ENCODE assay signal across 16 cellular contexts in genomic region chr14:99257673-99258221, GRCh38. TPM values are rescaled to one million over a fixed set of nuclear protein-coding genes. Genes with fewer than 3 reads are reported as not detected.
DNase-seq lines count a peak whose midpoint lies in the region; ATAC-seq and TF ChIP-seq lines count a peak whose summit lies in the region.
"Had no signal": no experiment of that assay in that cellular context is flagged by ENCODE, and none has a peak within 500 bp of the region (broad histone marks: within the 10 kb centered on the region; RNA-seq: fewer than 3 reads in every experiment).

No MANE protein-coding gene starts in this region.

- peaks cover 94% of the 10 kb centered on the region for H3K4me1 ChIP-seq in CD8-positive, alpha-beta T cell (ENCODE audit: insufficient read depth, low read length)
- H3K4me1 ChIP-seq: pancreas had no signal

- no peaks in the 10 kb centered on the region for H3K27me3 ChIP-seq in CD8-positive, alpha-beta T cell (ENCODE audit: insufficient read depth, low read length)
- H3K27me3 ChIP-seq: pancreas had no signal

- peaks cover 98% of the 10 kb centered on the region for H3K4me1 Mint-ChIP-seq in CD8-positive, alpha-beta T cell (ENCODE audit: low read depth)
- H3K4me1 Mint-ChIP-seq in activated naive CD8-positive, alpha-beta T cell (ENCODE audit: low read depth), result peaks cover 98% of the 10 kb centered on the region
- peaks cover 43 to 97% (median 92%) of the 10 kb centered on the region in 4 donors for H3K4me1 Mint-ChIP-seq in naive thymus-derived CD8-positive, alpha-beta T cell

- peaks cover 88% of the 10 kb centered on the region for H3K36me3 Mint-ChIP-seq in CD8-positive, alpha-beta T cell
- peaks cover 6% of the 10 kb centered on the region for H3K36me3 Mint-ChIP-seq in activated naive CD8-positive, alpha-beta T cell
- H3K36me3 Mint-ChIP-seq in naive thymus-derived CD8-positive, alpha-beta T cell, result peaks cover 15 to 93% (median 62%) of the 10 kb centered on the region in 3 donors

- peak in 4 of 7 experiments; percentile 31 to 55 (median 44) for DNase-seq in CD8-positive, alpha-beta T cell
- DNase-seq in SK-N-MC (ENCODE audit: low read depth, low spot score) (no peak), SIG-M5 treated with dmso at 0.1 percent for 504 hours (lab: John Stamatoyannopoulos, UW; ENCODE audit: unreplicated experiment) (no peak), AML-193 (lab: John Stamatoyannopoulos, UW) (no peak), Right ventricle myocardium inferior (ENCODE audit: missing footprints) (no peak)
- peak in 6 of 10 donors; percentile 31 to 64 (median 50) for DNase-seq in naive thymus-derived CD8-positive, alpha-beta T cell
- DNase-seq: activated CD4-positive, CD25-positive, alpha-beta regulatory T cell; cerebellar nuclear complex; NCI-H1105; NCI-H446 treated with DMSO at 0.1 percent for 48 hours; OCI-M1; pancreas had no signal

- no peaks in the 10 kb centered on the region for H3K9me3 Mint-ChIP-seq in CD8-positive, alpha-beta T cell
- no peaks in the 10 kb centered on the region for H3K9me3 Mint-ChIP-seq in activated naive CD8-positive, alpha-beta T cell (ENCODE audit: low read depth)
- no peaks in the 10 kb centered on the region for H3K9me3 Mint-ChIP-seq in naive thymus-derived CD8-positive, alpha-beta T cell

- ATAC-seq in CD8-positive, alpha-beta T cell, result no peak
- ATAC-seq in naive thymus-derived CD8-positive, alpha-beta T cell, result no peak
- no peak for ATAC-seq in GM18520 (IDR thresholded peaks at IDR 0.05; ENCODE audit: unreplicated experiment)
- no peak for ATAC-seq in Right ventricle myocardium inferior
- ATAC-seq: pancreas had no signal

- no peaks in the 10 kb centered on the region for H3K9me3 ChIP-seq in CD8-positive, alpha-beta T cell (ENCODE audit: low read length)
- H3K9me3 ChIP-seq in SK-N-MC (ENCODE audit: low read depth, low read length), result no peaks in the 10 kb centered on the region
- H3K9me3 ChIP-seq: pancreas, tibial nerve had no signal

- POLR2A ChIA-PET in CD8-positive, alpha-beta T cell (lab: Charles Lee), result interaction anchor here (2.0 to 58.6 kb wide), 3 partner anchors 9 to 40 kb away, joined by 6 to 2179 read pairs (median 61); partner anchors contain the start of gene BCL11B
- POLR2A ChIA-PET in naive thymus-derived CD8-positive, alpha-beta T cell (lab: Charles Lee), result interaction anchor here (7.9 to 65.5 kb wide), 2 partner anchors 12 to 47 kb away, joined by 151 to 2798 read pairs; partner anchors contain the start of gene BCL11B

- peaks cover 58% of the 10 kb centered on the region for H3K36me3 ChIP-seq in CD8-positive, alpha-beta T cell (ENCODE audit: insufficient read depth, low read length)
- H3K36me3 ChIP-seq in SK-N-MC (ENCODE audit: insufficient read depth, low read length), result peaks cover 100% of the 10 kb centered on the region
- H3K36me3 ChIP-seq: pancreas, tibial nerve had no signal

- CTCF ChIA-PET in CD8-positive, alpha-beta T cell (lab: Charles Lee), result interaction anchor here (1.5 to 1.8 kb wide), 3 partner anchors 8 to 33 kb away, joined by 6 to 8 read pairs (median 6); no protein-coding TSS in a partner anchor

- peak overlapping the region; percentile 100 for H3K27ac Mint-ChIP-seq in CD8-positive, alpha-beta T cell
- peak overlapping the region; percentile 99 for H3K27ac Mint-ChIP-seq in activated naive CD8-positive, alpha-beta T cell
- H3K27ac Mint-ChIP-seq in naive thymus-derived CD8-positive, alpha-beta T cell, result peak overlapping the region; percentile 99 to 100 (median 100)
- H3K27ac Mint-ChIP-seq: B cell had no signal

- H3K27me3 Mint-ChIP-seq in CD8-positive, alpha-beta T cell (ENCODE audit: low read depth), result no peaks in the 10 kb centered on the region
- no peaks in the 10 kb centered on the region for H3K27me3 Mint-ChIP-seq in activated naive CD8-positive, alpha-beta T cell
- H3K27me3 Mint-ChIP-seq in naive thymus-derived CD8-positive, alpha-beta T cell, result no peaks in the 10 kb centered on the region

- H3K9ac ChIP-seq in SK-N-MC (ENCODE audit: insufficient read length), result no peak overlapping the region

- peak overlapping the region; percentile 22 for H3K4me3 ChIP-seq in CD8-positive, alpha-beta T cell (ENCODE audit: low read depth, low read length)
- H3K4me3 ChIP-seq in SK-N-MC, result peak overlapping the region; percentile 83
- H3K4me3 ChIP-seq: pancreas, tibial nerve had no signal

- H3K27ac ChIP-seq in CD8-positive, alpha-beta T cell (ENCODE audit: low read depth, low read length), result peak overlapping the region; percentile 97
- peak overlapping the region; percentile 96 for H3K27ac ChIP-seq in SK-N-MC
- H3K27ac ChIP-seq: pancreas, tibial nerve had no signal

- no peak for TF ChIP-seq CTCF in CD8-positive, alpha-beta T cell (IDR thresholded peaks at IDR 0.05)

- peak overlapping the region; percentile 100 for H3K4me3 Mint-ChIP-seq in CD8-positive, alpha-beta T cell
- H3K4me3 Mint-ChIP-seq in activated naive CD8-positive, alpha-beta T cell, result peak overlapping the region; percentile 98
- H3K4me3 Mint-ChIP-seq in naive thymus-derived CD8-positive, alpha-beta T cell, result peak overlapping the region; percentile 88 to 100 (median 98)
- H3K4me3 Mint-ChIP-seq: B cell had no signal

- intact Hi-C loops in CD8-positive, alpha-beta T cell (cut with DNase I, micrococcal nuclease), result loop anchor here in 1 of 2 experiments (1.0 kb wide), 1 partner anchor 13 kb away; no protein-coding TSS in a partner anchor
- intact Hi-C loops in Right ventricle myocardium inferior (cut with DNase I), result no loop called here

RNA-seq across cellular contexts. Expression of gene BCL11B, which starts 14.2 kb away (rescaled TPM):
- total RNA-seq in CD8-positive, alpha-beta T cell, result 100 to 1,000 TPM; 273 to 284 TPM
- total RNA-seq in naive thymus-derived CD8-positive, alpha-beta T cell, result 100 to 1,000 TPM; 206 to 209 TPM
- polyA plus RNA-seq in naive thymus-derived CD8-positive, alpha-beta T cell, result 10 to 100 TPM in 1 of 3 donors, 1 to 10 TPM in 2; 8.2 to 12.1 (median 9.5) TPM
- total RNA-seq in Right ventricle myocardium inferior, result 0.14 TPM

Comparison
In these comparisons a context has a peak if more than half of its experiments do, and no peak if none do; other contexts are left out.
1. DNase-seq: peak in CD8-positive, alpha-beta T cell (4 of 7) and naive thymus-derived CD8-positive, alpha-beta T cell (6 of 10); none in SK-N-MC (single experiment), SIG-M5 treated with dmso at 0.1 percent for 504 hours (single experiment), AML-193 (0 of 2) and Right ventricle myocardium inferior (single experiment).
2. RNA of gene BCL11B, which starts 14.2 kb away (total RNA-seq): 273 to 284 TPM in CD8-positive, alpha-beta T cell and 206 to 209 TPM in naive thymus-derived CD8-positive, alpha-beta T cell; 0.14 TPM in Right ventricle myocardium inferior (single experiment); every median in the first group is over 100 times any median in the second.
3. Peak in every context shown above with its lines, with median percentiles within 50 percentile points of each other: H3K27ac Mint-ChIP-seq and H3K4me3 Mint-ChIP-seq.